ENCODE assay signal across 23 cellular contexts in genomic region chr5:136222575-136223235, GRCh38. TPM values are rescaled to one million over a fixed set of nuclear protein-coding genes. Genes with fewer than 3 reads are reported as not detected.
DNase-seq lines count a peak whose midpoint lies in the region; ATAC-seq, FAIRE-seq and TF ChIP-seq lines count a peak whose summit lies in the region.
"Had no signal": no experiment of that assay in that cellular context is flagged by ENCODE, and none has a peak within 500 bp of the region (broad histone marks: within the 10 kb centered on the region; RNA-seq: fewer than 3 reads in every experiment).

No MANE protein-coding gene starts in this region.

- no peak for TF ChIP-seq CTCF in GM12878 (IDR thresholded peaks at IDR 0.05 in 2 of 3, conservative IDR thresholded peaks at IDR 0.05 in 1 of 3; ENCODE audit: control insufficient read depth in 2 of 3, extremely low read depth in 1 of 3, insufficient read depth in 1 of 3, low read depth in 3 of 3, low read length in 3 of 3)
- TF ChIP-seq CTCF in A673 (conservative IDR thresholded peaks at IDR 0.05; ENCODE audit: low read depth, low read length), result no peak

- CTCF ChIA-PET in GM12878 (lab: Yijun Ruan, JAX) (interaction anchor here (0.8 to 2.7 kb wide), 6 partner anchors 10 to 28 kb away, joined by 3 to 19 read pairs (median 3); no protein-coding TSS in a partner anchor), A673 (lab: Charles Lee) (interaction anchor here (0.7 kb wide), 1 partner anchor 246 kb away, joined by 3 read pairs; no protein-coding TSS in a partner anchor)

- RAD21 ChIA-PET in GM12878 (lab: Charles Lee; ENCODE audit: unreplicated experiment), result interaction anchor here (1.2 kb wide), 1 partner anchor 9 kb away, joined by 3 read pairs; no protein-coding TSS in a partner anchor

- no peaks in the 10 kb centered on the region for H3K36me3 Mint-ChIP-seq in stimulated activated effector memory CD8-positive, alpha-beta T cell treated with anti-CD3 and anti-CD28 coated beads, Interleukin-12 subunit alpha, Interleukin-12 subunit beta, amount 100 ng/mL, for 72 hours
- H3K36me3 Mint-ChIP-seq: CD14-positive monocyte had no signal

- SMC1A ChIA-PET in GM12878 (lab: Charles Lee; ENCODE audit: uncharacterized antibody, unreplicated experiment), result interaction anchor here (1.0 to 1.3 kb wide), 2 partner anchors 9 to 10 kb away, joined by 3 to 5 read pairs; no protein-coding TSS in a partner anchor

- no peak for TF ChIP-seq RAD21 in GM12878 (IDR thresholded peaks at IDR 0.05; ENCODE audit: insufficient read depth, low read depth, low read length)

- H3K36me3 ChIP-seq in GM12878 (ENCODE audit: control insufficient read depth in 2 of 2, insufficient read depth in 2 of 2, low read length in 1 of 2) (no peaks in the 10 kb centered on the region), HAP-1 (replicated peaks) (no peaks in the 10 kb centered on the region), A673 (ENCODE audit: insufficient read depth, low read length, poor library complexity, severe bottlenecking) (no peaks in the 10 kb centered on the region)
- H3K36me3 ChIP-seq: SJSA1 had no signal

- WGBS in GM12878 (ENCODE audit: insufficient coverage, insufficient replicate concordance, low lambda C conversion rate, missing lambda C conversion rate), result 2% methylated on average over 4 of the region's 4 CpGs

- H2AFZ ChIP-seq in GM12878 (ENCODE audit: control insufficient read depth, low read depth, low read length), result no peak overlapping the region

- TF ChIP-seq EP300 in GM12878 (IDR thresholded peaks at IDR 0.05; ENCODE audit: borderline replicate concordance in 1 of 2, control insufficient read depth in 1 of 2, low read depth in 2 of 2, low read length in 2 of 2), result no peak

- peak; percentile 71 for ATAC-seq in GM12878
- peak; percentile 43 for ATAC-seq in stimulated activated effector memory CD8-positive, alpha-beta T cell treated with anti-CD3 and anti-CD28 coated beads, Interleukin-12 subunit alpha, Interleukin-12 subunit beta, amount 100 ng/mL, for 72 hours

- H3K9me3 ChIP-seq in GM12878 (replicated peaks; ENCODE audit: control insufficient read depth, insufficient read depth, low read length) (no peaks in the 10 kb centered on the region; the same call in 2 of the 3 replicates), HAP-1 (no peaks in the 10 kb centered on the region), A673 (ENCODE audit: low read depth, low read length, poor library complexity, severe bottlenecking) (no peaks in the 10 kb centered on the region)
- H3K9me3 ChIP-seq: SJSA1 had no signal

- no peak overlapping the region for H3K9ac ChIP-seq in GM12878 (ENCODE audit: control insufficient read depth, insufficient read depth, low read length)
- H3K9ac ChIP-seq: KMS-11 had no signal

- H3K4me2 ChIP-seq in GM12878 (ENCODE audit: control insufficient read depth, insufficient read depth), result no peak overlapping the region
- H3K4me2 ChIP-seq: KMS-11 had no signal

- H3K4me1 ChIP-seq in GM12878 (ENCODE audit: control insufficient read depth, insufficient read depth, low read length) (no peaks in the 10 kb centered on the region), HAP-1 (no peaks in the 10 kb centered on the region), A673 (ENCODE audit: insufficient read depth, low read length, poor library complexity, severe bottlenecking) (no peaks in the 10 kb centered on the region)
- H3K4me1 ChIP-seq: SJSA1 had no signal

- H3K4me3 Mint-ChIP-seq in stimulated activated effector memory CD8-positive, alpha-beta T cell treated with anti-CD3 and anti-CD28 coated beads, Interleukin-12 subunit alpha, Interleukin-12 subunit beta, amount 100 ng/mL, for 72 hours, result no peak overlapping the region
- H3K4me3 Mint-ChIP-seq: CD14-positive monocyte, HFFc6 had no signal

- no peaks in the 10 kb centered on the region for H3K79me2 ChIP-seq in GM12878 (ENCODE audit: control insufficient read depth, insufficient read depth, low read length)

- no peak for TF ChIP-seq POLR2A in GM12878 (IDR thresholded peaks at IDR 0.05; ENCODE audit: low read depth, low read length)

- no peak overlapping the region for H3K27ac ChIP-seq in GM12878 (ENCODE audit: control insufficient read depth, insufficient read depth)
- no peak overlapping the region for H3K27ac ChIP-seq in A673 (ENCODE audit: low read depth, low read length, poor library complexity, severe bottlenecking)
- H3K27ac ChIP-seq: KMS-11, SJSA1 had no signal

- in situ Hi-C loops in GM12878 (cut with MboI), result no loop called here
- in situ Hi-C loops in HAP-1 (cut with MboI; ENCODE audit: low sequenced_read_pairs), result no loop called here

- intact Hi-C loops in GM12878 (cut with micrococcal nuclease; ENCODE audit: unreplicated experiment) (no loop called here), A673 (cut with micrococcal nuclease; ENCODE audit: unreplicated experiment) (no loop called here)

- POLR2A ChIA-PET in GM12878 (lab: Charles Lee), result no interaction called here
- POLR2A ChIA-PET in A673 (lab: Charles Lee; ENCODE audit: low non-redundant PET), result no interaction called here

- H3K27me3 ChIP-seq in GM12878 (replicated peaks in 1 of 2; ENCODE audit: control insufficient read depth in 2 of 2, insufficient read depth in 2 of 2, low read length in 1 of 2) (no peaks in the 10 kb centered on the region), HAP-1 (ENCODE audit: low read depth) (no peaks in the 10 kb centered on the region), A673 (replicated peaks; ENCODE audit: insufficient read depth, low read depth, low read length, poor library complexity) (peaks cover 34% of the 10 kb centered on the region)

- H3K9me3 Mint-ChIP-seq in stimulated activated effector memory CD8-positive, alpha-beta T cell treated with anti-CD3 and anti-CD28 coated beads, Interleukin-12 subunit alpha, Interleukin-12 subunit beta, amount 100 ng/mL, for 72 hours, result peaks cover 8% of the 10 kb centered on the region

- H3K4me1 Mint-ChIP-seq in stimulated activated effector memory CD8-positive, alpha-beta T cell treated with anti-CD3 and anti-CD28 coated beads, Interleukin-12 subunit alpha, Interleukin-12 subunit beta, amount 100 ng/mL, for 72 hours, result no peaks in the 10 kb centered on the region
- H3K4me1 Mint-ChIP-seq: CD14-positive monocyte had no signal

- no peak overlapping the region for H3K4me3 ChIP-seq in GM12878
- no peak overlapping the region for H3K4me3 ChIP-seq in HAP-1
- no peak overlapping the region for H3K4me3 ChIP-seq in A673 (ENCODE audit: low read depth, low read length, poor library complexity, severe bottlenecking)
- H3K4me3 ChIP-seq: SJSA1 had no signal

- no peaks in the 10 kb centered on the region for H4K20me1 ChIP-seq in GM12878 (ENCODE audit: control insufficient read depth, insufficient read depth)

- no TSS peak for BruUV-seq in GM12878 (replicated peaks; lab: Mats Ljungman, UMichigan)
- BruUV-seq in A673 (replicated peaks; lab: Mats Ljungman, UMichigan), result no TSS peak

- DNase-seq in Daoy (ENCODE audit: low read depth), result peak; percentile 21
- DNase-seq in M059J (ENCODE audit: low read depth), result peak; percentile 71
- DNase-seq in GM12878 (ENCODE audit: low read depth, low spot score), result no peak
- DNase-seq in stimulated activated effector memory CD8-positive, alpha-beta T cell treated with anti-CD3 and anti-CD28 coated beads, Interleukin-12 subunit alpha, Interleukin-12 subunit beta, amount 100 ng/mL, for 72 hours (ENCODE audit: low spot score in 2 of 2), result no peak
- no peak for DNase-seq in NOMO-1 (lab: John Stamatoyannopoulos, UW; ENCODE audit: unreplicated experiment in 2 of 2)
- DNase-seq in HAP-1 (ENCODE audit: low spot score in 2 of 2), result no peak
- DNase-seq in A673 (ENCODE audit: low spot score), result no peak
- DNase-seq: DMS 273 treated with DMSO at 0.1 percent for 48 hours, EL, HFFc6, NCI-H1092 treated with DMSO at 0.1 percent for 48 hours, NCI-H187, NCI-H2107, NCI-H2227 treated with DMSO at 0.1 percent for 48 hours, NCI-H510A treated with DMSO at 0.1 percent for 48 hours had no signal

- H3K27ac Mint-ChIP-seq in stimulated activated effector memory CD8-positive, alpha-beta T cell treated with anti-CD3 and anti-CD28 coated beads, Interleukin-12 subunit alpha, Interleukin-12 subunit beta, amount 100 ng/mL, for 72 hours, result no peak overlapping the region
- H3K27ac Mint-ChIP-seq: CD14-positive monocyte, HFFc6 had no signal

- FAIRE-seq in GM12878 (lab: Jason Lieb, UNC), result no peak
- FAIRE-seq: GM12891, GM18507, H1 had no signal

TF ChIP-seq in GM12878, 131 proteins besides CTCF, POLR2A, EP300 and RAD21 (continues in another document):
- TF ChIP-seq WRNIP1 (IDR thresholded peaks at IDR 0.05; ENCODE audit: borderline replicate concordance, low read depth, low read length) (no peak), NBN (IDR thresholded peaks at IDR 0.05) (no peak)

RNA-seq across cellular contexts. Expression of gene SMIM32, which starts 29.7 kb away (rescaled TPM):
- not detected in 2 replicates for total RNA-seq in Daoy (2014; rRNA removed; shearing (Covaris generic))
- total RNA-seq in M059J (2014; rRNA removed; shearing (Covaris generic)), result not detected in 2 replicates
- not detected in 2 replicates for total RNA-seq in GM12878 (2013; cell fraction: nucleolus; rRNA removed)
- total RNA-seq in GM12878 (2014; rRNA removed) (not detected in 2 replicates), GM12878 (2014; rRNA removed; fragmentation: Illumina TruSeq; extraction: Trizol) (not detected in 2 replicates), GM12878 (2021) (not detected in 2 replicates), A673 (2021) (not detected in 2 replicates)
- not detected for polyA plus RNA-seq in GM12878 (2011; ENCODE audit: low read depth)
- polyA plus RNA-seq in GM12878 (2011; rRNA removed) (not detected in 2 replicates), GM12878 (2014; fragmentation: Illumina TruSeq; extraction: Trizol) (not detected in 2 replicates), GM12878 (2014; fragmentation: Nextera tagmentation; extraction: Ambion mirVana) (not detected), GM12878 (2014; rRNA removed) (not detected in 2 replicates), GM12878 (2016; fragmentation: Nextera tagmentation; extraction: Ambion mirVana) (not detected)
- not detected in 2 replicates for polyA plus RNA-seq in GM12878 (2011; cell fraction: cytosol; rRNA removed)
- polyA plus RNA-seq in GM12878 (2011; cell fraction: nucleus; rRNA removed), result not detected in 2 replicates
- polyA plus RNA-seq in GM12878 (2012), result not detected in 2 replicates
- polyA minus RNA-seq in GM12878 (2011; rRNA and poly(A)+ RNA removed), result not detected in 2 replicates
- polyA minus RNA-seq in GM12878 (2011; cell fraction: cytosol; rRNA and poly(A)+ RNA removed), result not detected in 2 replicates
- polyA minus RNA-seq in GM12878 (2011; cell fraction: nucleus; rRNA and poly(A)+ RNA removed), result not detected in 2 replicates
- total RNA-seq: HFFc6; SJSA1; T-helper 2 cell treated with Interferon-gamma antibody and Interleukin-4, amounts not matched to agents 100 ng/mL and 5 ng/mL, for 36 hours had no signal
- polyA plus RNA-seq: AG04450, CD14-positive monocyte had no signal

Comparison
In these comparisons a context has a peak if more than half of its experiments do, and no peak if none do; other contexts are left out.
1. DNase-seq: peak in Daoy (single experiment) and M059J (single experiment); none in GM12878 (single experiment), stimulated activated effector memory CD8-positive, alpha-beta T cell treated with anti-CD3 and anti-CD28 coated beads, Interleukin-12 subunit alpha, Interleukin-12 subunit beta, amount 100 ng/mL, for 72 hours (0 of 2), NOMO-1 (0 of 2), HAP-1 (0 of 2) and A673 (single experiment).